1 cellular context compared by ENCODE assay signal in the genomic region with DNA sequence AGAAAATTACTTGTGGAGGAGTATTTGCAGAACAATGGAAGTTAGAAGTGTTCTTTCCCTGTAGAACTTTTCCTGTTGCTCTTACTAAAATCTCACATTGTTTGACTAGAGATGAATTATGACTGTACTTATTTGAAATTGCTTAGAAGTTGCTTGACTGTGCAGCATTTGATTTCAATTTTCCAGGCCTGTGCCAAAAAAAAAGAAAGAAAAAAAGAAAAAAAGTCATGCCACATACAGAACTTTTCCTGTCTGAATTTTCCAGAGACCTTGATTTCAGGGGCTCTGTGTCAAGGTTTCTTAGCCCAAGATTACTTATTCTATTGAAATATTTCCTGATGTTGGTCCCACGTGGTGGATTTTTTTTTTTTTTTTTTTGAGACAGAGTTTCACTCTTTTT.
TF ChIP-seq lines count a peak whose summit lies in the region.

No MANE protein-coding gene starts in this region.

TF ChIP-seq in HEK293, 187 proteins besides CTCF, POLR2A, EP300 and RAD21 (continued from another document):
- 0 out of 2 replicates have a peak, but pooled peaks have one; percentile 42 for TF ChIP-seq PRDM6 (tag by site-specific recombination; IDR thresholded peaks at IDR 0.05)
